19 cellular contexts compared by ENCODE assay signal in the genomic region with DNA sequence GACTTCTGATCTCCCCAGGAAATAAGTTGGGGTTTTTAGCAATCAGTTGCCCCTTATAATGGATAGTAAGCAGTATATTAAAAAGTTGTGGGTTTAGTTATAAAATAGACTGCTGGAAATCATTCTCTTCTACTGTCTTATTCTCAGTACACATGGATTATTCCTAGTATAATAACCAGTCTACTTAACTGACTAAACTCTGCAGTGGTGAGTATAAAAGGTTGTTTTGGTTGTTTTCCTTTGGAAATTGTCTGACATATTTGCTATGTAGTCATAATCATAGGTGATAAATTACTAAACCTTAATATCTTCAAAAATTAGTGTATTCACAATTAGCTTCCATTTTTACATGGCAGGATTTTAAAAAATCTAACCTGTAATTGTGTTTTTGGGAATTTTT. TPM values are rescaled to one million over a fixed set of nuclear protein-coding genes. Genes with fewer than 3 reads are reported as not detected.
DNase-seq lines count a peak whose midpoint lies in the region; ATAC-seq and TF ChIP-seq lines count a peak whose summit lies in the region.
"Had no signal": no experiment of that assay in that cellular context is flagged by ENCODE, and none has a peak within 500 bp of the region (broad histone marks: within the 10 kb centered on the region; RNA-seq: fewer than 3 reads in every experiment).

No MANE protein-coding gene starts in this region.

- H3K4me1 ChIP-seq in CD8-positive, alpha-beta memory T cell (ENCODE audit: insufficient read depth, low read length): peaks cover 11% of the 10 kb centered on the region
- peaks cover 0 to 23% (median 7%) of the 10 kb centered on the region in 3 donors for H3K4me1 ChIP-seq in gastroesophageal sphincter
- H3K4me1 ChIP-seq: BLaER1 treated with 17β-estradiol and CSF1 and Interleukin-3, amounts not matched to agents 10 nM and 100 nM had no signal

- peaks cover 19% of the 10 kb centered on the region for H3K36me3 Mint-ChIP-seq in activated CD4-positive, alpha-beta T cell treated with anti-CD3 and anti-CD28 coated beads, Interleukin-2, amount 10 ng/mL, durations not matched to agents 24 days and 14 days (ENCODE audit: low read depth)
- peaks cover 0 to 39% (median under 1%) of the 10 kb centered on the region in 3 donors for H3K36me3 Mint-ChIP-seq in CD8-positive, alpha-beta memory T cell
- peaks cover 32% of the 10 kb centered on the region for H3K36me3 Mint-ChIP-seq in activated T-helper 17 cell treated with anti-CD3 and anti-CD28 coated beads, Interleukin-2, amount 50 U/mL, for 72 hours (ENCODE audit: low read depth)
- H3K36me3 Mint-ChIP-seq in natural killer cell: no peaks in the 10 kb centered on the region

- no peak overlapping the region for H3K4me3 ChIP-seq in CD8-positive, alpha-beta memory T cell (ENCODE audit: low read length)
- H3K4me3 ChIP-seq in gastroesophageal sphincter: no peak overlapping the region
- H3K4me3 ChIP-seq: BLaER1 treated with 17β-estradiol and CSF1 and Interleukin-3, amounts not matched to agents 10 nM and 100 nM; SK-N-MC had no signal

- peak overlapping the region; percentile 9 for H3K27ac Mint-ChIP-seq in activated CD4-positive, alpha-beta T cell treated with anti-CD3 and anti-CD28 coated beads, Interleukin-2, amount 10 ng/mL, durations not matched to agents 24 days and 14 days
- H3K27ac Mint-ChIP-seq in CD8-positive, alpha-beta memory T cell: peak overlapping the region in 6 of 8 donors; percentile 2 to 55 (median 39)
- peak overlapping the region; percentile 53 for H3K27ac Mint-ChIP-seq in activated T-helper 17 cell treated with anti-CD3 and anti-CD28 coated beads, Interleukin-2, amount 50 U/mL, for 72 hours
- peak overlapping the region; percentile 69 to 73 for H3K27ac Mint-ChIP-seq in natural killer cell

- POLR2A ChIA-PET in CD8-positive, alpha-beta memory T cell (lab: Charles Lee): no interaction called here

- CTCF ChIA-PET in CD8-positive, alpha-beta memory T cell (lab: Charles Lee): no interaction called here

- peak; percentile 39 for ATAC-seq in activated T-helper 17 cell treated with anti-CD3 and anti-CD28 coated beads, Interleukin-2, amount 50 U/mL, for 72 hours (replicated peaks)
- no peak for ATAC-seq in natural killer cell
- ATAC-seq in HG03460 (IDR thresholded peaks at IDR 0.05; ENCODE audit: unreplicated experiment): no peak
- no peak for ATAC-seq in gastroesophageal sphincter
- ATAC-seq: Right ventricle myocardium inferior had no signal

- no peak for DNase-seq in activated CD4-positive, alpha-beta T cell treated with anti-CD3 and anti-CD28 coated beads, Interleukin-2, amount 10 ng/mL, durations not matched to agents 24 days and 14 days
- no peak for DNase-seq in activated CD4-positive, alpha-beta T cell treated with anti-CD3 and anti-CD28 coated beads for 1 hour
- DNase-seq in CD8-positive, alpha-beta memory T cell: no peak
- DNase-seq in natural killer cell (no peak), retina (no peak)
- DNase-seq: 8988T, DMS53, KG1, NCI-H1092 treated with DMSO at 0.1 percent for 48 hours, NCI-H187, NCI-H446 treated with DMSO at 0.1 percent for 48 hours, NCI-H774 had no signal

- no peak for TF ChIP-seq POLR2A in gastroesophageal sphincter (IDR thresholded peaks at IDR 0.05)

- no peak for TF ChIP-seq CTCF in natural killer cell (IDR thresholded peaks at IDR 0.05)
- TF ChIP-seq CTCF in gastroesophageal sphincter (IDR thresholded peaks at IDR 0.05): no peak

- peaks cover 23% of the 10 kb centered on the region for H3K4me1 Mint-ChIP-seq in activated CD4-positive, alpha-beta T cell treated with anti-CD3 and anti-CD28 coated beads, Interleukin-2, amount 10 ng/mL, durations not matched to agents 24 days and 14 days
- H3K4me1 Mint-ChIP-seq in CD8-positive, alpha-beta memory T cell: peaks cover 37 to 55% (median 53%) of the 10 kb centered on the region in 3 donors
- H3K4me1 Mint-ChIP-seq in activated T-helper 17 cell treated with anti-CD3 and anti-CD28 coated beads, Interleukin-2, amount 50 U/mL, for 72 hours: peaks cover 19% of the 10 kb centered on the region
- H3K4me1 Mint-ChIP-seq in natural killer cell: peaks cover 36 to 42% of the 10 kb centered on the region in 2 donors

- no peak for TF ChIP-seq EP300 in gastroesophageal sphincter (IDR thresholded peaks at IDR 0.05)

- no peaks in the 10 kb centered on the region for H3K9me3 ChIP-seq in CD8-positive, alpha-beta memory T cell (ENCODE audit: low read length)
- no peaks in the 10 kb centered on the region for H3K9me3 ChIP-seq in gastroesophageal sphincter
- H3K9me3 ChIP-seq: BLaER1 treated with 17β-estradiol and CSF1 and Interleukin-3, amounts not matched to agents 10 nM and 100 nM had no signal

- no peak overlapping the region for H3K27ac ChIP-seq in CD8-positive, alpha-beta memory T cell (ENCODE audit: low read depth, low read length)
- H3K27ac ChIP-seq in gastroesophageal sphincter: no peak overlapping the region
- H3K27ac ChIP-seq: BLaER1 treated with 17β-estradiol and CSF1 and Interleukin-3, amounts not matched to agents 10 nM and 100 nM; HL-60; SK-N-MC had no signal

- H3K9me3 Mint-ChIP-seq in activated CD4-positive, alpha-beta T cell treated with anti-CD3 and anti-CD28 coated beads, Interleukin-2, amount 10 ng/mL, durations not matched to agents 24 days and 14 days: no peaks in the 10 kb centered on the region
- H3K9me3 Mint-ChIP-seq in CD8-positive, alpha-beta memory T cell: no peaks in the 10 kb centered on the region
- no peaks in the 10 kb centered on the region for H3K9me3 Mint-ChIP-seq in activated T-helper 17 cell treated with anti-CD3 and anti-CD28 coated beads, Interleukin-2, amount 50 U/mL, for 72 hours
- no peaks in the 10 kb centered on the region for H3K9me3 Mint-ChIP-seq in natural killer cell

- no peaks in the 10 kb centered on the region for H3K27me3 ChIP-seq in CD8-positive, alpha-beta memory T cell (ENCODE audit: insufficient read depth, low read length, poor library complexity, severe bottlenecking)
- no peaks in the 10 kb centered on the region for H3K27me3 ChIP-seq in gastroesophageal sphincter
- H3K27me3 ChIP-seq: BLaER1 treated with 17β-estradiol and CSF1 and Interleukin-3, amounts not matched to agents 10 nM and 100 nM had no signal

- peaks cover 5% of the 10 kb centered on the region for H3K36me3 ChIP-seq in CD8-positive, alpha-beta memory T cell (ENCODE audit: insufficient read depth, low read length)
- peaks cover 0 to 6% of the 10 kb centered on the region in 2 donors for H3K36me3 ChIP-seq in gastroesophageal sphincter

- H3K27me3 Mint-ChIP-seq in activated CD4-positive, alpha-beta T cell treated with anti-CD3 and anti-CD28 coated beads, Interleukin-2, amount 10 ng/mL, durations not matched to agents 24 days and 14 days: no peaks in the 10 kb centered on the region
- no peaks in the 10 kb centered on the region for H3K27me3 Mint-ChIP-seq in CD8-positive, alpha-beta memory T cell
- no peaks in the 10 kb centered on the region for H3K27me3 Mint-ChIP-seq in activated T-helper 17 cell treated with anti-CD3 and anti-CD28 coated beads, Interleukin-2, amount 50 U/mL, for 72 hours
- no peaks in the 10 kb centered on the region for H3K27me3 Mint-ChIP-seq in natural killer cell (ENCODE audit: low read depth in 2 of 2)

- intact Hi-C loops in activated CD4-positive, alpha-beta T cell treated with anti-CD3 and anti-CD28 coated beads, Interleukin-2, amount 10 ng/mL, durations not matched to agents 24 days and 14 days (cut with micrococcal nuclease): no loop called here
- intact Hi-C loops in natural killer cell (cut with micrococcal nuclease): no loop called here

- no peak overlapping the region for H3K4me3 Mint-ChIP-seq in activated CD4-positive, alpha-beta T cell treated with anti-CD3 and anti-CD28 coated beads, Interleukin-2, amount 10 ng/mL, durations not matched to agents 24 days and 14 days
- H3K4me3 Mint-ChIP-seq in CD8-positive, alpha-beta memory T cell: no peak overlapping the region
- H3K4me3 Mint-ChIP-seq in activated T-helper 17 cell treated with anti-CD3 and anti-CD28 coated beads, Interleukin-2, amount 50 U/mL, for 72 hours: no peak overlapping the region
- no peak overlapping the region for H3K4me3 Mint-ChIP-seq in natural killer cell

RNA-seq across cellular contexts. Expression of a gene that starts 31.4 kb away (rescaled TPM):
- 60.2 and 62.5 TPM in 2 replicates for total RNA-seq in activated CD4-positive, alpha-beta T cell treated with anti-CD3 and anti-CD28 coated beads, Interleukin-2, amount 10 ng/mL, durations not matched to agents 24 days and 14 days
- 10 to 100 TPM; 65.4 to 67.4 TPM for total RNA-seq in CD8-positive, alpha-beta memory T cell
- 66.4 TPM for polyA plus RNA-seq in CD8-positive, alpha-beta memory T cell
- 10 to 100 TPM; 41.2 to 49.4 TPM for total RNA-seq in activated T-helper 17 cell treated with anti-CD3 and anti-CD28 coated beads, Interleukin-2, amount 50 U/mL, for 72 hours
- total RNA-seq in natural killer cell (10 to 100 TPM; 61.4 to 76.7 (median 63.6) TPM), gastroesophageal sphincter (10 to 100 TPM; 26.4 to 44.8 (median 41.4) TPM)

RNA-seq across cellular contexts. Expression of a gene that starts 51.2 kb away (rescaled TPM):
- 219 and 229 TPM in 2 replicates for total RNA-seq in activated CD4-positive, alpha-beta T cell treated with anti-CD3 and anti-CD28 coated beads, Interleukin-2, amount 10 ng/mL, durations not matched to agents 24 days and 14 days
- 100 to 1,000 TPM; 124 to 139 TPM for total RNA-seq in CD8-positive, alpha-beta memory T cell
- polyA plus RNA-seq in CD8-positive, alpha-beta memory T cell: 24.5 TPM
- 100 to 1,000 TPM; 134 to 169 TPM for total RNA-seq in activated T-helper 17 cell treated with anti-CD3 and anti-CD28 coated beads, Interleukin-2, amount 50 U/mL, for 72 hours
- 10 to 100 TPM; 46.4 to 64.0 (median 61.5) TPM for total RNA-seq in natural killer cell
- total RNA-seq in gastroesophageal sphincter: 1 to 10 TPM in 1 of 4 donors, under 1 TPM in 2, not detected in 1; 0.46 to 2.8 (median 0.47) TPM

Comparison
In these comparisons a context has a peak if more than half of its experiments do, and no peak if none do; other contexts are left out.
1. H3K27ac Mint-ChIP-seq: peak in every context shown above with its lines; median percentile 71 in natural killer cell; 53 in activated T-helper 17 cell treated with anti-CD3 and anti-CD28 coated beads, Interleukin-2, amount 50 U/mL, for 72 hours; 39 in CD8-positive, alpha-beta memory T cell; 9 in activated CD4-positive, alpha-beta T cell treated with anti-CD3 and anti-CD28 coated beads, Interleukin-2, amount 10 ng/mL, durations not matched to agents 24 days and 14 days.
2. RNA of a gene that starts 51.2 kb away (total RNA-seq): 219 to 229 TPM in activated CD4-positive, alpha-beta T cell treated with anti-CD3 and anti-CD28 coated beads, Interleukin-2, amount 10 ng/mL, durations not matched to agents 24 days and 14 days, 134 to 169 TPM in activated T-helper 17 cell treated with anti-CD3 and anti-CD28 coated beads, Interleukin-2, amount 50 U/mL, for 72 hours, 124 to 139 TPM in CD8-positive, alpha-beta memory T cell and 46.4 to 64.0 TPM in natural killer cell; 0.46 to 2.8 TPM in gastroesophageal sphincter; every median in the first group is over 10 times any median in the second.